In genomic region chr3:127915937-127916480, GRCh38 we compare ENCODE assay signal across 1 cellular context.
TF ChIP-seq lines count a peak whose summit lies in the region.

No MANE protein-coding gene starts in this region.

TF ChIP-seq in WTC11, 78 proteins besides CTCF, POLR2A, EP300 and RAD21 (continued from another document):
- TF ChIP-seq ZNF532 (CRISPR knock-in tag; IDR thresholded peaks at IDR 0.05; ENCODE audit: borderline replicate concordance) (no peak), USF1 (CRISPR knock-in tag; IDR thresholded peaks at IDR 0.05) (no peak), ZNF219 (CRISPR knock-in tag; IDR thresholded peaks at IDR 0.05; ENCODE audit: borderline replicate concordance) (no peak), NFE2L1 (CRISPR knock-in tag; IDR thresholded peaks at IDR 0.05) (no peak), ZNF671 (CRISPR knock-in tag; IDR thresholded peaks at IDR 0.05) (no peak), GABPB1 (CRISPR knock-in tag; IDR thresholded peaks at IDR 0.05) (no peak), KAT7 (CRISPR knock-in tag; IDR thresholded peaks at IDR 0.05; ENCODE audit: borderline replicate concordance) (no peak), NFYB (CRISPR knock-in tag; conservative IDR thresholded peaks at IDR 0.05; ENCODE audit: low read depth) (no peak), NFATC4 (CRISPR knock-in tag; IDR thresholded peaks at IDR 0.05) (no peak), ZNF425 (CRISPR knock-in tag; conservative IDR thresholded peaks at IDR 0.05) (no peak), ERG (CRISPR knock-in tag; IDR thresholded peaks at IDR 0.05) (no peak), USF2 (CRISPR knock-in tag; IDR thresholded peaks at IDR 0.05) (no peak), EMX1 (CRISPR knock-in tag; IDR thresholded peaks at IDR 0.05) (no peak)
